ENCODE assay signal across 16 cellular contexts in the genomic region with DNA sequence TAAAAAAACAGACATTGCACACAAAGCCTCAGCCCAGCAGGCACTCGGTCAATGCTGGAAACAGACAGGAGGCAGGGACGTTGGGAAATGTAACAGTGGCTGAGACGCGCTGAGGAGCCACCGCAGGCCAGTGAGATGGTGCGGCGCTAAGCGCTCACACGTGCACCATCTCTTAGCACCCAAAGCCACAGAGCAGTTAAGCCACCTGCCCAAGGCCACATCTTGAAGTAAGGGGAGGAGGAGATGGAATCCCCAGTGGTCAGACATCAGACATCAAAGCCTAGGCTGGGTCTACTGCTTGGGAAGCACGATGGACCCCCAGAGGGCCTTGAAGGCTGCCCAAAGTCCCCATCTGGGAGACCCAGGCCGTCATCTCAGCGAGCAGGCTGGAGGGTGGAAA. TPM values are rescaled to one million over a fixed set of nuclear protein-coding genes. Genes with fewer than 3 reads are reported as not detected.
DNase-seq lines count a peak whose midpoint lies in the region; ATAC-seq, FAIRE-seq and TF ChIP-seq lines count a peak whose summit lies in the region.
"Had no signal": no experiment of that assay in that cellular context is flagged by ENCODE, and none has a peak within 500 bp of the region (broad histone marks: within the 10 kb centered on the region; RNA-seq: fewer than 3 reads in every experiment).

No MANE protein-coding gene starts in this region.

- H3K4me3 ChIP-seq in H7 (ENCODE audit: insufficient read depth, low read depth, low read length), result no peak overlapping the region
- H3K4me3 ChIP-seq in astrocyte (ENCODE audit: insufficient read depth, low read depth, low read length), result no peak overlapping the region
- H3K4me3 ChIP-seq: SJCRH30 had no signal

- no peaks in the 10 kb centered on the region for H3K4me1 ChIP-seq in astrocyte (ENCODE audit: insufficient read depth, low read length)

- H3K27ac Mint-ChIP-seq in astrocyte (ENCODE audit: unreplicated experiment), result peak overlapping the region; percentile 34
- H3K27ac Mint-ChIP-seq in stimulated activated naive B cell treated with anti-CD40 and anti-IgM and Interleukin-4, amounts not matched to agents 10 μg/mL and 1 μg/mL and 100 μg/mL, for 72 hours, result peak overlapping the region; percentile 86
- H3K27ac Mint-ChIP-seq: CD8-positive, alpha-beta memory T cell had no signal

- no peaks in the 10 kb centered on the region for H3K4me1 Mint-ChIP-seq in astrocyte (ENCODE audit: low read depth, unreplicated experiment)
- H3K4me1 Mint-ChIP-seq in stimulated activated naive B cell treated with anti-CD40 and anti-IgM and Interleukin-4, amounts not matched to agents 10 μg/mL and 1 μg/mL and 100 μg/mL, for 72 hours, result peaks cover 40 to 67% of the 10 kb centered on the region in 2 donors

- intact Hi-C loops in left ventricle myocardium superior (cut with micrococcal nuclease) (no loop called here), Right ventricle myocardium superior (cut with DNase I) (no loop called here)

- no peaks in the 10 kb centered on the region for H3K27me3 Mint-ChIP-seq in astrocyte (ENCODE audit: low read depth, unreplicated experiment)
- H3K27me3 Mint-ChIP-seq in stimulated activated naive B cell treated with anti-CD40 and anti-IgM and Interleukin-4, amounts not matched to agents 10 μg/mL and 1 μg/mL and 100 μg/mL, for 72 hours, result no peaks in the 10 kb centered on the region
- H3K27me3 Mint-ChIP-seq: CD8-positive, alpha-beta memory T cell had no signal

- no peak overlapping the region for H3K4me3 Mint-ChIP-seq in astrocyte (ENCODE audit: unreplicated experiment)
- no peak overlapping the region for H3K4me3 Mint-ChIP-seq in stimulated activated naive B cell treated with anti-CD40 and anti-IgM and Interleukin-4, amounts not matched to agents 10 μg/mL and 1 μg/mL and 100 μg/mL, for 72 hours
- H3K4me3 Mint-ChIP-seq: CD8-positive, alpha-beta memory T cell had no signal

- ATAC-seq in left ventricle myocardium superior (no peak), Right ventricle myocardium superior (ENCODE audit: poor library complexity) (no peak), HG02938 (IDR thresholded peaks at IDR 0.05; ENCODE audit: unreplicated experiment) (no peak), GM21390 (IDR thresholded peaks at IDR 0.05; ENCODE audit: unreplicated experiment) (no peak)
- no peak for ATAC-seq in stimulated activated naive B cell treated with anti-CD40 and anti-IgM and Interleukin-4, amounts not matched to agents 10 μg/mL and 1 μg/mL and 100 μg/mL, for 72 hours (replicated peaks)

- no peak for TF ChIP-seq CTCF in astrocyte (IDR thresholded peaks at IDR 0.05; ENCODE audit: insufficient read depth, low read depth, low read length)

- FAIRE-seq in astrocyte (lab: Jason Lieb, UNC), result no peak
- FAIRE-seq: HTR-8/SVneo had no signal

- H4K20me1 ChIP-seq in astrocyte (ENCODE audit: insufficient read depth, low read length), result no peaks in the 10 kb centered on the region

- H3K36me3 Mint-ChIP-seq in astrocyte (ENCODE audit: low read depth, unreplicated experiment), result peaks cover 5% of the 10 kb centered on the region
- H3K36me3 Mint-ChIP-seq in stimulated activated naive B cell treated with anti-CD40 and anti-IgM and Interleukin-4, amounts not matched to agents 10 μg/mL and 1 μg/mL and 100 μg/mL, for 72 hours, result peaks cover 59 to 68% of the 10 kb centered on the region in 2 donors

- no peak overlapping the region for H2AFZ ChIP-seq in astrocyte (ENCODE audit: low read depth, low read length)

- no peaks in the 10 kb centered on the region for H3K9me3 ChIP-seq in astrocyte (ENCODE audit: insufficient read depth, low read depth, low read length)
- H3K9me3 ChIP-seq: SJCRH30 had no signal

- no peak overlapping the region for H3K4me2 ChIP-seq in astrocyte (ENCODE audit: low read length)

- H3K9ac ChIP-seq in astrocyte (ENCODE audit: low read length), result no peak overlapping the region

- H3K27me3 ChIP-seq in H7 (ENCODE audit: control insufficient read depth, insufficient read depth, low read length) (no peaks in the 10 kb centered on the region), astrocyte (ENCODE audit: insufficient read depth, low read length) (no peaks in the 10 kb centered on the region)
- H3K27me3 ChIP-seq: SJCRH30 had no signal

- no peaks in the 10 kb centered on the region for H3K9me3 Mint-ChIP-seq in astrocyte (ENCODE audit: unreplicated experiment)
- no peaks in the 10 kb centered on the region for H3K9me3 Mint-ChIP-seq in stimulated activated naive B cell treated with anti-CD40 and anti-IgM and Interleukin-4, amounts not matched to agents 10 μg/mL and 1 μg/mL and 100 μg/mL, for 72 hours
- H3K9me3 Mint-ChIP-seq: CD8-positive, alpha-beta memory T cell had no signal

- peak; percentile 5 for DNase-seq in left ventricle myocardium superior
- DNase-seq in Right ventricle myocardium superior, result no peak
- DNase-seq in H7, result peak; percentile 14
- DNase-seq in astrocyte (ENCODE audit: low read depth), result no peak
- DNase-seq in stimulated activated naive B cell treated with anti-CD40 and anti-IgM and Interleukin-4, amounts not matched to agents 10 μg/mL and 1 μg/mL and 100 μg/mL, for 72 hours, result no peak
- DNase-seq in activated naive CD4-positive, alpha-beta T cell treated with anti-CD3 and anti-CD28 coated beads, Interleukin-2, amount 50 U/mL, for 16 hours, result no peak
- DNase-seq: CD8-positive, alpha-beta memory T cell; HCEC 1CT; NCI-H187 treated with DMSO at 0.1 percent for 48 hours; NCI-H446; NCI-H748 treated with DMSO at 0.1 percent for 48 hours; SJCRH30; SW 1271 had no signal

- H3K27ac ChIP-seq in astrocyte (ENCODE audit: low read depth, low read length), result no peak overlapping the region
- H3K27ac ChIP-seq: SJCRH30 had no signal

- H3K36me3 ChIP-seq in H7 (replicated peaks; ENCODE audit: control insufficient read depth, insufficient read depth, low read length), result peaks cover 7% of the 10 kb centered on the region
- no peaks in the 10 kb centered on the region for H3K36me3 ChIP-seq in astrocyte (ENCODE audit: insufficient read depth, low read length)

- H3K79me2 ChIP-seq in astrocyte (ENCODE audit: insufficient read depth, low read length), result no peaks in the 10 kb centered on the region

RNA-seq across cellular contexts. Expression of gene LAT2, which starts 15.6 kb away (rescaled TPM):
- 2.7 TPM for total RNA-seq in left ventricle myocardium superior
- total RNA-seq in Right ventricle myocardium superior, result 2.2 TPM
- total RNA-seq in H7 (2014; rRNA removed; shearing (Covaris generic)), result 0.87 TPM in 1 of 2 replicates, not detected in the other
- 1.5 and 2.0 TPM in 2 replicates for total RNA-seq in astrocyte

RNA-seq across cellular contexts. Expression of gene RFC2, which starts 28.8 kb away (rescaled TPM):
- total RNA-seq in left ventricle myocardium superior (10.5 TPM), Right ventricle myocardium superior (9.4 TPM), astrocyte (10.3 and 12.3 TPM in 2 replicates)
- 109 and 126 TPM in 2 replicates for total RNA-seq in H7 (2014; rRNA removed; shearing (Covaris generic))

RNA-seq across cellular contexts. Expression of gene EIF4H, which starts 51.2 kb away (rescaled TPM):
- 172 TPM for total RNA-seq in left ventricle myocardium superior
- total RNA-seq in Right ventricle myocardium superior, result 166 TPM
- total RNA-seq in H7 (2014; rRNA removed; shearing (Covaris generic)), result 316 and 343 TPM in 2 replicates
- total RNA-seq in astrocyte, result 323 and 361 TPM in 2 replicates

Comparison
In these comparisons a context has a peak if more than half of its experiments do, and no peak if none do; other contexts are left out.
1. DNase-seq: peak in left ventricle myocardium superior (single experiment) and H7 (single experiment); none in Right ventricle myocardium superior (single experiment), astrocyte (single experiment), stimulated activated naive B cell treated with anti-CD40 and anti-IgM and Interleukin-4, amounts not matched to agents 10 μg/mL and 1 μg/mL and 100 μg/mL, for 72 hours (single experiment) and activated naive CD4-positive, alpha-beta T cell treated with anti-CD3 and anti-CD28 coated beads, Interleukin-2, amount 50 U/mL, for 16 hours (single experiment).